Comparison of ENCODE assay signal across 8 cellular contexts in the genomic region with DNA sequence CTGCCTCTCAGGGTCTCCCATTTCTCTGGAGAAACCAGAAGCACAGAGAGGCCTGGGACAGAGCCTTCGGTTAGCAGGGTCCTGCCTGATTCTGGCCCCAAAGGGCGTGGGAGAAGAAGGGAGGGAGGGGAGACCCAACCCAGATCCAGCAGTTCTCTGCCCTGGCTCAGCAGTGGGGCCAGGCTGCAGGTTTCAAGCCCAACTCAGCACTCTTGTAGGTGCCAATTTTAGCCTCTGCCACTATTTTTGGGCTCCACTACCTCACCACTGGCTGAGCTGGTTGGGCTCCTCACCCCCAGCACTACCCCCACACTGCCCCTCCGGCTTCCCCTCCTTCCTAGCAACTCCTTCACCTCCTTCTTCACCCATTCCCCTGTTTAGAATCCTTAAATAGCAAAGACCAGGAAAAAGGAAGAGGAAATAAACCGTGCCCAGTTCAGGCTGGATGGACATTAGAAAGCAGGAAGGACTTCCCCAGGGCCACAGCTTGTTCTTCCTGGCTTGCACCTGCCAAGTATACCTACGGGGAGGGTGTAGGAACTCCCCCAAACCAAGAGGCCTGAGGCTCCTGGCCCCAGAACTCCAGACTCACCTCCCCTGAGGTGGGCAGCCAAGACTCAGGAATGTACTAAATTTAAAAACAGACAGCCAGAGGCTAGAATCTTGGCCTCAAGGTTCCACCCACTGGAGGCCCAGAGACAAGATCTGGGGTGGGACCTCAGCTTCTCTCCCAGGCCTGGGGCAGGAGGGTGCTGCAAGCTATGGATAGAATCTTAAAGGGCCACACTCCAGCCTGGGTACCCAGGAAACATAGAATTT. TPM values are rescaled to one million over a fixed set of nuclear protein-coding genes. Genes with fewer than 3 reads are reported as not detected.
A peak's percentile ranks its signal among the peaks of the same experiment; 100 is the strongest.
DNase-seq lines count a peak whose midpoint lies in the region; ATAC-seq and TF ChIP-seq lines count a peak whose summit lies in the region.

No MANE protein-coding gene starts in this region.

- H3K4me3 ChIP-seq in skin epidermis: peak overlapping the region; percentile 58 to 98 (median 73)

- CTCF ChIA-PET in activated CD8-positive, alpha-beta memory T cell treated with anti-CD3 and anti-CD28 coated beads, Interleukin-2, amount 10 ng/mL, durations not matched to agents 7 days and 5 days (lab: Charles Lee): interaction anchor here (0.8 to 12.2 kb wide), 11 partner anchors 9 to 162 kb away, joined by 3 to 119 read pairs (median 9); partner anchors contain the start of gene KHDC4
- CTCF ChIA-PET in WTC11 (lab: Charles Lee): interaction anchor here (0.6 to 7.2 kb wide), 10 partner anchors 11 to 111 kb away, joined by 4 to 122 read pairs (median 18); no protein-coding TSS in a partner anchor

- peaks cover 55% of the 10 kb centered on the region for H3K4me1 Mint-ChIP-seq in activated CD8-positive, alpha-beta memory T cell treated with anti-CD3 and anti-CD28 coated beads, Interleukin-2, amount 10 ng/mL, durations not matched to agents 7 days and 5 days
- H3K4me1 Mint-ChIP-seq in WTC11: peaks cover 83% of the 10 kb centered on the region

- H3K27ac ChIP-seq in skin epidermis: peak overlapping the region in 20 of 21 experiments; percentile 71 to 100 (median 96)

- no peak for DNase-seq in activated CD8-positive, alpha-beta memory T cell treated with anti-CD3 and anti-CD28 coated beads, Interleukin-2, amount 10 ng/mL, durations not matched to agents 7 days and 5 days
- no peak for DNase-seq in activated CD8-positive, alpha-beta memory T cell treated with anti-CD3 and anti-CD28 coated beads, Interleukin-2, amount 50 U/mL, for 4 hours
- no peak for DNase-seq in WTC11 (ENCODE audit: low spot score)
- DNase-seq in cardiac septum (ENCODE audit: low spot score): peak; percentile 81
- no peak for DNase-seq in NCI-H526 (lab: John Stamatoyannopoulos, UW)
- no peak for DNase-seq in glomerular visceral epithelial cell (ENCODE audit: extremely low spot score)

- POLR2A ChIA-PET in WTC11 (lab: Charles Lee): interaction anchor here (1.0 to 4.4 kb wide), 4 partner anchors 12 to 81 kb away, joined by 3 to 40 read pairs (median 7); partner anchors contain the start of gene RAB25

- H3K9me3 Mint-ChIP-seq in activated CD8-positive, alpha-beta memory T cell treated with anti-CD3 and anti-CD28 coated beads, Interleukin-2, amount 10 ng/mL, durations not matched to agents 7 days and 5 days (ENCODE audit: low read depth): no peaks in the 10 kb centered on the region
- H3K9me3 Mint-ChIP-seq in WTC11: no peaks in the 10 kb centered on the region

- H3K27ac Mint-ChIP-seq in activated CD8-positive, alpha-beta memory T cell treated with anti-CD3 and anti-CD28 coated beads, Interleukin-2, amount 10 ng/mL, durations not matched to agents 7 days and 5 days: peak overlapping the region; percentile 92
- peak overlapping the region; percentile 95 for H3K27ac Mint-ChIP-seq in WTC11

- TF ChIP-seq CTCF in WTC11 (IDR thresholded peaks at IDR 0.05): no peak

- H3K4me3 Mint-ChIP-seq in activated CD8-positive, alpha-beta memory T cell treated with anti-CD3 and anti-CD28 coated beads, Interleukin-2, amount 10 ng/mL, durations not matched to agents 7 days and 5 days: peak overlapping the region; percentile 98
- H3K4me3 Mint-ChIP-seq in WTC11: peak overlapping the region; percentile 95

- H3K36me3 Mint-ChIP-seq in activated CD8-positive, alpha-beta memory T cell treated with anti-CD3 and anti-CD28 coated beads, Interleukin-2, amount 10 ng/mL, durations not matched to agents 7 days and 5 days: peaks cover 15% of the 10 kb centered on the region
- no peaks in the 10 kb centered on the region for H3K36me3 Mint-ChIP-seq in WTC11

- intact Hi-C loops in cardiac septum (cut with DNase I): loop anchor here (2.0 to 5.0 kb wide), 2 partner anchors 19 to 133 kb away; partner anchors contain the start of gene LMNA

- ATAC-seq in activated CD8-positive, alpha-beta memory T cell treated with anti-CD3 and anti-CD28 coated beads, Interleukin-2, amount 10 ng/mL, durations not matched to agents 7 days and 5 days: no peak
- ATAC-seq in WTC11: no peak
- no peak for ATAC-seq in activated CD4-positive, CD25-positive, alpha-beta regulatory T cell treated with anti-CD3 and anti-CD28 coated beads, Interleukin-2, amount 50 U/mL, for 24 hours

- H3K27me3 Mint-ChIP-seq in activated CD8-positive, alpha-beta memory T cell treated with anti-CD3 and anti-CD28 coated beads, Interleukin-2, amount 10 ng/mL, durations not matched to agents 7 days and 5 days: no peaks in the 10 kb centered on the region
- H3K27me3 Mint-ChIP-seq in WTC11 (ENCODE audit: low read depth): no peaks in the 10 kb centered on the region

TF ChIP-seq in WTC11, 78 proteins besides CTCF, POLR2A, EP300 and RAD21:
- TF ChIP-seq ZNF512 (CRISPR knock-in tag; IDR thresholded peaks at IDR 0.05; ENCODE audit: borderline replicate concordance): no peak
- TF ChIP-seq, protein P1, sequence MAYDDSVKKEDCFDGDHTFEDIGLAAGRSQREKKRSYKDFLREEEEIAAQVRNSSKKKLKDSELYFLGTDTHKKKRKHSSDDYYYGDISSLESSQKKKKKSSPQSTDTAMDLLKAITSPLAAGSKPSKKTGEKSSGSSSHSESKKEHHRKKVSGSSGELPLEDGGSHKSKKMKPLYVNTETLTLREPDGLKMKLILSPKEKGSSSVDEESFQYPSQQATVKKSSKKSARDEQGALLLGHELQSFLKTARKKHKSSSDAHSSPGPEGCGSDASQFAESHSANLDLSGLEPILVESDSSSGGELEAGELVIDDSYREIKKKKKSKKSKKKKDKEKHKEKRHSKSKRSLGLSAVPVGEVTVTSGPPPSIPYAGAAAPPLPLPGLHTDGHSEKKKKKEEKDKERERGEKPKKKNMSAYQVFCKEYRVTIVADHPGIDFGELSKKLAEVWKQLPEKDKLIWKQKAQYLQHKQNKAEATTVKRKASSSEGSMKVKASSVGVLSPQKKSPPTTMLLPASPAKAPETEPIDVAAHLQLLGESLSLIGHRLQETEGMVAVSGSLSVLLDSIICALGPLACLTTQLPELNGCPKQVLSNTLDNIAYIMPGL (CRISPR knock-in tag; IDR thresholded peaks at IDR 0.05): no peak
- TF ChIP-seq, protein P2, sequence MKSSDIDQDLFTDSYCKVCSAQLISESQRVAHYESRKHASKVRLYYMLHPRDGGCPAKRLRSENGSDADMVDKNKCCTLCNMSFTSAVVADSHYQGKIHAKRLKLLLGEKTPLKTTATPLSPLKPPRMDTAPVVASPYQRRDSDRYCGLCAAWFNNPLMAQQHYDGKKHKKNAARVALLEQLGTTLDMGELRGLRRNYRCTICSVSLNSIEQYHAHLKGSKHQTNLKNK (CRISPR knock-in tag; IDR thresholded peaks at IDR 0.05): no peak
- TF ChIP-seq TEAD1 (CRISPR knock-in tag; IDR thresholded peaks at IDR 0.05): no peak
- TF ChIP-seq CREM (CRISPR knock-in tag; IDR thresholded peaks at IDR 0.05): no peak
- TF ChIP-seq, protein P3, sequence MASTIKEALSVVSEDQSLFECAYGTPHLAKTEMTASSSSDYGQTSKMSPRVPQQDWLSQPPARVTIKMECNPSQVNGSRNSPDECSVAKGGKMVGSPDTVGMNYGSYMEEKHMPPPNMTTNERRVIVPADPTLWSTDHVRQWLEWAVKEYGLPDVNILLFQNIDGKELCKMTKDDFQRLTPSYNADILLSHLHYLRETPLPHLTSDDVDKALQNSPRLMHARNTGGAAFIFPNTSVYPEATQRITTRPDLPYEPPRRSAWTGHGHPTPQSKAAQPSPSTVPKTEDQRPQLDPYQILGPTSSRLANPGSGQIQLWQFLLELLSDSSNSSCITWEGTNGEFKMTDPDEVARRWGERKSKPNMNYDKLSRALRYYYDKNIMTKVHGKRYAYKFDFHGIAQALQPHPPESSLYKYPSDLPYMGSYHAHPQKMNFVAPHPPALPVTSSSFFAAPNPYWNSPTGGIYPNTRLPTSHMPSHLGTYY (CRISPR knock-in tag; IDR thresholded peaks at IDR 0.05): no peak
- no peak for TF ChIP-seq FOXP1 (CRISPR knock-in tag; IDR thresholded peaks at IDR 0.05; ENCODE audit: borderline replicate concordance)
- no peak for TF ChIP-seq IRF1 (CRISPR knock-in tag; IDR thresholded peaks at IDR 0.05)
- no peak for TF ChIP-seq FOXJ3 (CRISPR knock-in tag; IDR thresholded peaks at IDR 0.05; ENCODE audit: borderline replicate concordance)

RNA-seq across cellular contexts. Expression of gene ARHGEF2, which starts 1.4 kb away (rescaled TPM):
- 100 to 1,000 TPM; 159 to 161 TPM for total RNA-seq in activated CD8-positive, alpha-beta memory T cell treated with anti-CD3 and anti-CD28 coated beads, Interleukin-2, amount 10 ng/mL, durations not matched to agents 7 days and 5 days
- 60.0 to 69.5 TPM (median 66.2 TPM) in 3 replicates for total RNA-seq in WTC11 (2021)
- 95.9 TPM for total RNA-seq in cardiac septum

RNA-seq across cellular contexts. Expression of gene RXFP4, which starts 38.3 kb away (rescaled TPM):
- total RNA-seq in activated CD8-positive, alpha-beta memory T cell treated with anti-CD3 and anti-CD28 coated beads, Interleukin-2, amount 10 ng/mL, durations not matched to agents 7 days and 5 days: not detected
- not detected in 3 replicates for total RNA-seq in WTC11 (2021)
- total RNA-seq in cardiac septum: not detected

RNA-seq across cellular contexts. Expression of gene SSR2, which starts 41.0 kb away (rescaled TPM):
- 100 to 1,000 TPM; 185 to 200 TPM for total RNA-seq in activated CD8-positive, alpha-beta memory T cell treated with anti-CD3 and anti-CD28 coated beads, Interleukin-2, amount 10 ng/mL, durations not matched to agents 7 days and 5 days
- total RNA-seq in WTC11 (2021): 172 to 175 TPM (median 174 TPM) in 3 replicates
- 81.2 TPM for total RNA-seq in cardiac septum

RNA-seq across cellular contexts. Expression of gene KHDC4, which starts 45.5 kb away (rescaled TPM):
- total RNA-seq in activated CD8-positive, alpha-beta memory T cell treated with anti-CD3 and anti-CD28 coated beads, Interleukin-2, amount 10 ng/mL, durations not matched to agents 7 days and 5 days: 10 to 100 TPM; 80.2 to 99.4 TPM
- 46.0 to 64.4 TPM (median 59.8 TPM) in 3 replicates for total RNA-seq in WTC11 (2021)
- 26.8 TPM for total RNA-seq in cardiac septum
